Comparison of ENCODE assay signal across 8 cellular contexts in the genomic region with DNA sequence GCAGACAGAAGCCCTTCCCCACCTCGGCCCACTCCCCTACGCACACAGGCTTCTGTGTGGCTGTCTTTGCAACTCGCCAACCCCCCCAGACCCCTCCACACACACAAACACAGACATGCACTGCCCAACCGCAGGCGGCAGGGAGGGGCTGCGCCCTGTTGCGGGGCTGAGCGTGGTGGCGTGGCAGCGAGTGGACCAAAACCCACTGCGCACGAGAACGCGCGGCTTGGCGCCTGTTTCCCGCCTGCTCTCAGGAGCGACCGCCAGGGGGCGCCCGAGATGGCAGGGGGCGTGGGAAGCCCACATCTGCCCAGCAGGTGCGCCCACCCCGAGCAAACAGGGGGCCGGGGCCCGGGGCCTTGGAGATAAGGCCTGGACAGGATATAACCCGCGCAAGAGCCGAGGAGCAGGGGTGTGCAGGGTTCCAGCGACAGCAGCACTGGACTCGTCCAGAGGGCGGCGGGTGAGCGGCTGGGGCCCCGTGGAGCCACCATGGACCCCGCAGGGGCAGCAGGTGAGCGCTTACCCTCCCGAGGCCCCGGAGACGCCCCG. TPM values are rescaled to one million over a fixed set of nuclear protein-coding genes. Genes with fewer than 3 reads are reported as not detected.
A peak's percentile ranks its signal among the peaks of the same experiment; 100 is the strongest.
DNase-seq lines count a peak whose midpoint lies in the region; ATAC-seq and TF ChIP-seq lines count a peak whose summit lies in the region.

A gene with protein sequence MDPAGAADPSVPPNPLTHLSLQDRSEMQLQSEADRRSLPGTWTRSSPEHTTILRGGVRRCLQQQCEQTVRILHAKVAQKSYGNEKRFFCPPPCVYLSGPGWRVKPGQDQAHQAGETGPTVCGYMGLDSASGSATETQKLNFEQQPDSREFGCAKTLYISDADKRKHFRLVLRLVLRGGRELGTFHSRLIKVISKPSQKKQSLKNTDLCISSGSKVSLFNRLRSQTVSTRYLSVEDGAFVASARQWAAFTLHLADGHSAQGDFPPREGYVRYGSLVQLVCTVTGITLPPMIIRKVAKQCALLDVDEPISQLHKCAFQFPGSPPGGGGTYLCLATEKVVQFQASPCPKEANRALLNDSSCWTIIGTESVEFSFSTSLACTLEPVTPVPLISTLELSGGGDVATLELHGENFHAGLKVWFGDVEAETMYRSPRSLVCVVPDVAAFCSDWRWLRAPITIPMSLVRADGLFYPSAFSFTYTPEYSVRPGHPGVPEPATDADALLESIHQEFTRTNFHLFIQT (plus strand): TSS at position 410 of the 552 bp plus-strand sequence. CDS start 83 bp downstream, at position 493.

- DNase-seq in COLO668 (lab: John Stamatoyannopoulos, UW; ENCODE audit: unreplicated experiment) = peak; percentile 48
- DNase-seq in PC-9 = peak in 1 of 2 experiments; percentile 32
- peak; percentile 52 for DNase-seq in adipocyte (ENCODE audit: low read depth)
- peak; percentile 42 to 64 for DNase-seq in memory B cell (ENCODE audit: low spot score in 2 of 2)
- peak in 1 of 2 donors; percentile 91 for DNase-seq in upper lobe of left lung
- no peak for DNase-seq in NCI-H2107 (lab: John Stamatoyannopoulos, UW)

- CTCF ChIA-PET in PC-9 (lab: Charles Lee) = no interaction called here

- no peaks in the 10 kb centered on the region for H3K9me2 ChIP-seq in PC-9 (ENCODE audit: insufficient read depth)

- no peak within 1 kb of the TSS for H3K4me3 Mint-ChIP-seq in memory B cell

- H3K4me1 Mint-ChIP-seq in memory B cell = peaks cover 3% of the 10 kb centered on the region

- POLR2A ChIA-PET in PC-9 (lab: Charles Lee; ENCODE audit: unreplicated experiment) = no interaction called here

- H3K27ac Mint-ChIP-seq in memory B cell = no peak within 1 kb of the TSS

- no peak for TF ChIP-seq EP300 in upper lobe of left lung (IDR thresholded peaks at IDR 0.05)

- no peaks in the 10 kb centered on the region for H3K36me3 Mint-ChIP-seq in memory B cell

- TF ChIP-seq POLR2A in upper lobe of left lung (IDR thresholded peaks at IDR 0.05) = no peak

- no peaks in the 10 kb centered on the region for H3K27me3 ChIP-seq in PC-9 (ENCODE audit: insufficient read depth, low read depth)
- peaks cover 49% of the 10 kb centered on the region for H3K27me3 ChIP-seq in adipocyte (replicated peaks; ENCODE audit: control insufficient read depth, insufficient read depth, low read length)
- peaks cover 0 to 15% (median 3%) of the 10 kb centered on the region in 4 donors for H3K27me3 ChIP-seq in upper lobe of left lung

- no peaks in the 10 kb centered on the region for H3K79me2 ChIP-seq in PC-9 (ENCODE audit: low read depth)

- intact Hi-C loops in PC-9 (cut with micrococcal nuclease; ENCODE audit: unreplicated experiment) = no loop called here

- no peaks in the 10 kb centered on the region for H3F3A ChIP-seq in PC-9 (ENCODE audit: insufficient read depth, low read depth)

- H3K27ac ChIP-seq in PC-9 = no peak within 1 kb of the TSS
- H3K27ac ChIP-seq in upper lobe of left lung = no peak within 1 kb of the TSS

- BruUV-seq in PC-9 (replicated peaks; lab: Mats Ljungman, UMichigan) = no TSS peak

- H4K20me1 ChIP-seq in PC-9 (ENCODE audit: insufficient read depth) = no peaks in the 10 kb centered on the region

- TF ChIP-seq CTCF in PC-9 (conservative IDR thresholded peaks at IDR 0.05) (peak; percentile 79), upper lobe of left lung (IDR thresholded peaks at IDR 0.05) (peak; percentile 69 to 81 (median 77))

- no peak within 1 kb of the TSS for H2AFZ ChIP-seq in PC-9

- peaks cover 38% of the 10 kb centered on the region for H3K27me3 Mint-ChIP-seq in memory B cell

- H3K4me3 ChIP-seq in PC-9 = no peak within 1 kb of the TSS
- no peak within 1 kb of the TSS for H3K4me3 ChIP-seq in adipocyte (ENCODE audit: low read length)
- no peak within 1 kb of the TSS for H3K4me3 ChIP-seq in upper lobe of left lung

- H3K4me1 ChIP-seq in PC-9 (replicated peaks; ENCODE audit: insufficient read depth) = no peaks in the 10 kb centered on the region
- no peaks in the 10 kb centered on the region for H3K4me1 ChIP-seq in adipocyte (ENCODE audit: control insufficient read depth, insufficient read depth, low read length)
- H3K4me1 ChIP-seq in upper lobe of left lung = peaks cover 0 to 22% (median 6%) of the 10 kb centered on the region in 4 donors

- H3K36me3 ChIP-seq in PC-9 (ENCODE audit: low read depth) (no peaks in the 10 kb centered on the region), adipocyte (ENCODE audit: control insufficient read depth, insufficient read depth, low read length, severe bottlenecking) (no peaks in the 10 kb centered on the region), upper lobe of left lung (no peaks in the 10 kb centered on the region)

- peak; percentile 51 for ATAC-seq in memory B cell (ENCODE audit: low read depth)
- ATAC-seq in upper lobe of left lung (ENCODE audit: low FRiP score in 2 of 2) = peak in 1 of 2 donors; percentile 53
- ATAC-seq in HG03432 (IDR thresholded peaks at IDR 0.05; ENCODE audit: unreplicated experiment) = no peak
- ATAC-seq in GM18873 (IDR thresholded peaks at IDR 0.05; ENCODE audit: low FRiP score, unreplicated experiment) = no peak

- H3K9me3 ChIP-seq in PC-9 (ENCODE audit: insufficient read depth, low read depth) (no peaks in the 10 kb centered on the region), adipocyte (ENCODE audit: control insufficient read depth, low read length) (no peaks in the 10 kb centered on the region), upper lobe of left lung (no peaks in the 10 kb centered on the region)

- WGBS in upper lobe of left lung, 2 donors = 24 to 38% methylated on average over 2 to 27 of the region's 41 CpGs

- no peak within 1 kb of the TSS for H3K9ac ChIP-seq in adipocyte (ENCODE audit: low read length)

- no peak within 1 kb of the TSS for H3K4me2 ChIP-seq in PC-9

- no peaks in the 10 kb centered on the region for H3K9me3 Mint-ChIP-seq in memory B cell

RNA-seq across cellular contexts. Expression of the gene that starts here (rescaled TPM):
- total RNA-seq in PC-9 (2021) (not detected in 2 replicates), upper lobe of left lung (under 1 TPM in 2 of 6 donors, not detected in 4; 0.09 to 0.13 TPM)
